In genomic region chr14:75138492-75138891, GRCh38 we compare ENCODE assay signal across 8 cellular contexts. TPM values are rescaled to one million over a fixed set of nuclear protein-coding genes. Genes with fewer than 3 reads are reported as not detected.
A peak's percentile ranks its signal among the peaks of the same experiment; 100 is the strongest.
DNase-seq lines count a peak whose midpoint lies in the region; ATAC-seq and TF ChIP-seq lines count a peak whose summit lies in the region.
"Had no signal": no experiment of that assay in that cellular context is flagged by ENCODE, and none has a peak within 500 bp of the region (broad histone marks: within the 10 kb centered on the region; RNA-seq: fewer than 3 reads in every experiment).

No MANE protein-coding gene starts in this region.

- H3K9me3 Mint-ChIP-seq in chondrocyte (ENCODE audit: low read depth) (no peaks in the 10 kb centered on the region), osteocyte (ENCODE audit: unreplicated experiment) (no peaks in the 10 kb centered on the region)

- H3K4me1 Mint-ChIP-seq in chondrocyte (ENCODE audit: low read depth) (peaks cover 26% of the 10 kb centered on the region), osteocyte (ENCODE audit: unreplicated experiment) (peaks cover 14% of the 10 kb centered on the region)

- in situ Hi-C loops in GM13977 (cut with MboI; ENCODE audit: low pct_unique_long_range_greater_than_20kb, low sequenced_read_pairs, unreplicated experiment): loop anchor here (25.0 kb wide), 1 partner anchor 349 kb away; no protein-coding TSS in a partner anchor

- peak; percentile 52 for ATAC-seq in GM18517 (IDR thresholded peaks at IDR 0.05; ENCODE audit: unreplicated experiment)

- peak; percentile 67 to 91 for DNase-seq in NOMO-1 (lab: John Stamatoyannopoulos, UW; ENCODE audit: unreplicated experiment in 2 of 2)
- DNase-seq in chondrocyte (ENCODE audit: low spot score): no peak
- DNase-seq in osteocyte (ENCODE audit: extremely low spot score, unreplicated experiment): no peak
- no peak for DNase-seq in iPS-NIHi11 (ENCODE audit: low spot score)
- DNase-seq in head of caudate nucleus: no peak
- DNase-seq in GM13977 (ENCODE audit: low spot score): no peak

- intact Hi-C loops in head of caudate nucleus (cut with DNase I): no loop called here

- H3K27ac Mint-ChIP-seq in chondrocyte (ENCODE audit: unreplicated experiment) (peak overlapping the region; percentile 65), osteocyte (ENCODE audit: unreplicated experiment) (peak overlapping the region; percentile 32)
- H3K27ac Mint-ChIP-seq: progenitor cell of endocrine pancreas had no signal

- H3K36me3 Mint-ChIP-seq in chondrocyte (ENCODE audit: low read depth): peaks cover 16% of the 10 kb centered on the region
- peaks cover 28% of the 10 kb centered on the region for H3K36me3 Mint-ChIP-seq in osteocyte (ENCODE audit: unreplicated experiment)

- TF ChIP-seq CTCF in chondrocyte (IDR thresholded peaks at IDR 0.05) (no peak), osteocyte (IDR thresholded peaks at IDR 0.05) (no peak), GM13977 (IDR thresholded peaks at IDR 0.05; ENCODE audit: extremely low read depth, insufficient read depth, missing control alignments) (no peak)

- H3K27me3 Mint-ChIP-seq in chondrocyte (ENCODE audit: low read depth) (no peaks in the 10 kb centered on the region), osteocyte (ENCODE audit: unreplicated experiment) (no peaks in the 10 kb centered on the region)
- H3K27me3 Mint-ChIP-seq: progenitor cell of endocrine pancreas had no signal

- no peak overlapping the region for H3K4me3 Mint-ChIP-seq in chondrocyte (ENCODE audit: unreplicated experiment)
- H3K4me3 Mint-ChIP-seq in osteocyte (ENCODE audit: unreplicated experiment): no peak overlapping the region

RNA-seq across cellular contexts. Expression of gene NEK9, which starts 11.6 kb away (rescaled TPM):
- total RNA-seq in chondrocyte (63.3 to 109 TPM (median 65.4 TPM) in 3 replicates), osteocyte (116 and 117 TPM in 2 replicates)

RNA-seq across cellular contexts. Expression of gene TMED10, which starts 37.9 kb away (rescaled TPM):
- 345 to 455 TPM (median 361 TPM) in 3 replicates for total RNA-seq in chondrocyte
- 380 and 409 TPM in 2 replicates for total RNA-seq in osteocyte

Comparison
In these comparisons a context has a peak if more than half of its experiments do, and no peak if none do; other contexts are left out.
1. DNase-seq: peak in NOMO-1 (2 of 2); none in chondrocyte (single experiment), osteocyte (single experiment), iPS-NIHi11 (single experiment), head of caudate nucleus (0 of 42) and GM13977 (single experiment).